In the genomic region with DNA sequence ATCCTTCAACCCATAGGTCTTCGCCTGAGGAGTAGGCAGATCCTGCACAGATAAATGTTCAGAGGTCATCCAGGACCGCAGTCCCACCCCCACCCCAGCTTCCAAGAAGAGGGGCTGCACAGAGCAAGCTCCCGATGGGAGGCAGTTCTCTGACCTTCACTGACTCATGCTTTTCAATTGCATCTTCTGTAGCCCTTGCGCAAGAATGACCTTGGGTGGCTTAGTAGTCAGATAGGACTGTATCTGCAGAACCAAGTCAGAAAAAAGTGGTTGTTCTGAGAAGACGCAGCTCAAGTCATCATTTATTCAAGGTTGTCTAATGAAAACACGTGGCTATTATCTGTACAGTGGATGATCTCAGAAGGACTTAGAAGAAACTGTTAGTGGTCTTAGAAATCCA, we compare ENCODE assay signal across 22 cellular contexts. TPM values are rescaled to one million over a fixed set of nuclear protein-coding genes. Genes with fewer than 3 reads are reported as not detected.
DNase-seq lines count a peak whose midpoint lies in the region; ATAC-seq and TF ChIP-seq lines count a peak whose summit lies in the region.
"Had no signal": no experiment of that assay in that cellular context is flagged by ENCODE, and none has a peak within 500 bp of the region (broad histone marks: within the 10 kb centered on the region; RNA-seq: fewer than 3 reads in every experiment).

No MANE protein-coding gene starts in this region.

- DNase-seq in AG20443 (ENCODE audit: low spot score) (peak; percentile 24), GM23248 (peak; percentile 59), NOMO-1 treated with DMSO at 0.1 percent for 48 hours (lab: John Stamatoyannopoulos, UW; ENCODE audit: unreplicated experiment) (peak; percentile 71), fibroblast of peridontal ligament (ENCODE audit: extremely low read depth) (peak; percentile 19)
- no peak for DNase-seq in activated naive CD8-positive, alpha-beta T cell treated with anti-CD3 and anti-CD28 coated beads for 36 hours
- no peak for DNase-seq in activated CD4-positive, alpha-beta T cell treated with anti-CD3 and anti-CD28 coated beads for 48 hours
- DNase-seq in CD4-positive, alpha-beta T cell = no peak
- DNase-seq: activated CD8-positive, alpha-beta memory T cell treated with anti-CD3 and anti-CD28 coated beads, Interleukin-2, amount 50 U/mL, for 48 hours; CD8-positive, alpha-beta T cell; DMS153; effector CD8-positive, alpha-beta T cell; GF-D8; MG63; nucleus accumbens; PC-3; SHP77 treated with DMSO at 0.1 percent for 48 hours; stimulated activated CD4-positive, alpha-beta T cell treated with anti-CD3 and anti-CD28 coated beads, Interleukin-2, amount 100 ng/mL, for 48 hours; stimulated activated naive CD4-positive, alpha-beta T cell had no signal

- intact Hi-C loops in CD4-positive, alpha-beta T cell (cut with DNase I, micrococcal nuclease) = no loop called here

- H3K27ac Mint-ChIP-seq in activated naive CD8-positive, alpha-beta T cell treated with anti-CD3 and anti-CD28 coated beads for 36 hours = no peak overlapping the region
- no peak overlapping the region for H3K27ac Mint-ChIP-seq in CD4-positive, alpha-beta T cell
- H3K27ac Mint-ChIP-seq in activated T-helper 17 cell treated with anti-CD3 and anti-CD28 coated beads, Interleukin-2, amount 50 U/mL, for 72 hours = no peak overlapping the region
- H3K27ac Mint-ChIP-seq: brain; CD8-positive, alpha-beta T cell; T-helper 1 cell treated with Interleukin-12 subunit alpha and Interleukin-12 subunit beta and Interleukin-4 antibody, amounts not matched to agents 30 μg/mL and 1 μg/mL, for 36 hours had no signal

- WGBS in GM23248 (ENCODE audit: low coverage in 1 of 2, low lambda C conversion rate in 2 of 2, missing lambda C conversion rate in 2 of 2), 2 experiments = 68 to 75% methylated on average over 6 of the region's 6 CpGs

- H3K4me3 ChIP-seq in GM23248 = no peak overlapping the region
- H3K4me3 ChIP-seq: MG63 had no signal

- no peaks in the 10 kb centered on the region for H3K36me3 Mint-ChIP-seq in activated naive CD8-positive, alpha-beta T cell treated with anti-CD3 and anti-CD28 coated beads for 36 hours
- no peaks in the 10 kb centered on the region for H3K36me3 Mint-ChIP-seq in CD4-positive, alpha-beta T cell (ENCODE audit: low read depth)
- no peaks in the 10 kb centered on the region for H3K36me3 Mint-ChIP-seq in activated T-helper 17 cell treated with anti-CD3 and anti-CD28 coated beads, Interleukin-2, amount 50 U/mL, for 72 hours (ENCODE audit: low read depth)
- H3K36me3 Mint-ChIP-seq: brain; CD8-positive, alpha-beta T cell had no signal

- no peak overlapping the region for H3K4me3 Mint-ChIP-seq in activated naive CD8-positive, alpha-beta T cell treated with anti-CD3 and anti-CD28 coated beads for 36 hours
- H3K4me3 Mint-ChIP-seq in CD4-positive, alpha-beta T cell = no peak overlapping the region
- H3K4me3 Mint-ChIP-seq in activated T-helper 17 cell treated with anti-CD3 and anti-CD28 coated beads, Interleukin-2, amount 50 U/mL, for 72 hours = no peak overlapping the region
- H3K4me3 Mint-ChIP-seq: brain; CD8-positive, alpha-beta T cell; T-helper 1 cell treated with Interleukin-12 subunit alpha and Interleukin-12 subunit beta and Interleukin-4 antibody, amounts not matched to agents 30 μg/mL and 1 μg/mL, for 36 hours had no signal

- no peaks in the 10 kb centered on the region for H3K4me1 ChIP-seq in GM23248 (ENCODE audit: insufficient read depth)

- H3K9me2 ChIP-seq in GM23248 (ENCODE audit: insufficient read depth) = no peaks in the 10 kb centered on the region

- TF ChIP-seq CTCF in CD4-positive, alpha-beta T cell (IDR thresholded peaks at IDR 0.05) = no peak

- no peak overlapping the region for H3K27ac ChIP-seq in GM23248
- no peak overlapping the region for H3K27ac ChIP-seq in CD4-positive, alpha-beta T cell (ENCODE audit: low read depth, low read length)

- no peaks in the 10 kb centered on the region for H3K79me2 ChIP-seq in GM23248 (ENCODE audit: insufficient read depth)

- no peak for ATAC-seq in CD4-positive, alpha-beta T cell (ENCODE audit: poor library complexity)
- no peak for ATAC-seq in activated T-helper 17 cell treated with anti-CD3 and anti-CD28 coated beads, Interleukin-2, amount 50 U/mL, for 72 hours (replicated peaks)
- ATAC-seq: CD8-positive, alpha-beta T cell; esophagus mucosa; PC-3 had no signal

- H3K36me3 ChIP-seq in GM23248 (ENCODE audit: low read depth) = no peaks in the 10 kb centered on the region
- H3K36me3 ChIP-seq: MG63 had no signal

- no peaks in the 10 kb centered on the region for H3K9me3 Mint-ChIP-seq in activated naive CD8-positive, alpha-beta T cell treated with anti-CD3 and anti-CD28 coated beads for 36 hours
- no peaks in the 10 kb centered on the region for H3K9me3 Mint-ChIP-seq in CD4-positive, alpha-beta T cell
- H3K9me3 Mint-ChIP-seq in activated T-helper 17 cell treated with anti-CD3 and anti-CD28 coated beads, Interleukin-2, amount 50 U/mL, for 72 hours = no peaks in the 10 kb centered on the region
- H3K9me3 Mint-ChIP-seq: brain; CD8-positive, alpha-beta T cell; T-helper 1 cell treated with Interleukin-12 subunit alpha and Interleukin-12 subunit beta and Interleukin-4 antibody, amounts not matched to agents 30 μg/mL and 1 μg/mL, for 36 hours had no signal

- no peaks in the 10 kb centered on the region for H3K9me3 ChIP-seq in GM23248 (ENCODE audit: low read depth)
- no peaks in the 10 kb centered on the region for H3K9me3 ChIP-seq in CD4-positive, alpha-beta T cell (ENCODE audit: control insufficient read depth, low read length)
- H3K9me3 ChIP-seq: MG63 had no signal

- H3K4me2 ChIP-seq in GM23248 (ENCODE audit: unreplicated experiment) = no peak overlapping the region

- H4K20me1 ChIP-seq in GM23248 (ENCODE audit: insufficient read depth) = no peaks in the 10 kb centered on the region

- H2AFZ ChIP-seq in GM23248 = no peak overlapping the region

- H3K4me1 Mint-ChIP-seq in activated naive CD8-positive, alpha-beta T cell treated with anti-CD3 and anti-CD28 coated beads for 36 hours = peaks cover 2% of the 10 kb centered on the region
- no peaks in the 10 kb centered on the region for H3K4me1 Mint-ChIP-seq in CD4-positive, alpha-beta T cell (ENCODE audit: low read depth)
- H3K4me1 Mint-ChIP-seq in activated T-helper 17 cell treated with anti-CD3 and anti-CD28 coated beads, Interleukin-2, amount 50 U/mL, for 72 hours = no peaks in the 10 kb centered on the region

- no peaks in the 10 kb centered on the region for H3F3A ChIP-seq in GM23248 (ENCODE audit: insufficient read depth)

- in situ Hi-C loops in GM23248 (cut with MboI) = no loop called here

- H3K9ac ChIP-seq in GM23248 = no peak overlapping the region

- H3K27me3 ChIP-seq in GM23248 (replicated peaks; ENCODE audit: insufficient read depth) = no peaks in the 10 kb centered on the region
- no peaks in the 10 kb centered on the region for H3K27me3 ChIP-seq in CD4-positive, alpha-beta T cell (ENCODE audit: control insufficient read depth, insufficient read depth, low read length)

- peaks cover 23% of the 10 kb centered on the region for H3K27me3 Mint-ChIP-seq in activated naive CD8-positive, alpha-beta T cell treated with anti-CD3 and anti-CD28 coated beads for 36 hours
- peaks cover under 1% of the 10 kb centered on the region for H3K27me3 Mint-ChIP-seq in CD4-positive, alpha-beta T cell
- no peaks in the 10 kb centered on the region for H3K27me3 Mint-ChIP-seq in activated T-helper 17 cell treated with anti-CD3 and anti-CD28 coated beads, Interleukin-2, amount 50 U/mL, for 72 hours

- CTCF ChIA-PET in CD4-positive, alpha-beta T cell (lab: Charles Lee) = interaction anchor here (0.7 kb wide), 1 partner anchor 530 kb away, joined by 3 read pairs; no protein-coding TSS in a partner anchor

- POLR2A ChIA-PET in CD4-positive, alpha-beta T cell (lab: Charles Lee) = no interaction called here

RNA-seq across cellular contexts. Expression of a gene that starts 16.4 kb away (rescaled TPM):
- total RNA-seq in GM23248 (2014; rRNA removed; shearing (Covaris generic)) = 14.8 and 21.4 TPM in 2 replicates
- 3.3 and 4.1 TPM in 2 replicates for polyA plus RNA-seq in GM23248 (2016; fragmentation: Nextera tagmentation; extraction: Ambion mirVana)
- total RNA-seq in activated naive CD8-positive, alpha-beta T cell treated with anti-CD3 and anti-CD28 coated beads for 36 hours = 10 to 100 TPM; 20.3 to 20.6 TPM
- total RNA-seq in CD4-positive, alpha-beta T cell = 10 to 100 TPM; 16.1 to 21.8 TPM
- 10 to 100 TPM; 41.7 to 78.3 TPM for total RNA-seq in activated T-helper 17 cell treated with anti-CD3 and anti-CD28 coated beads, Interleukin-2, amount 50 U/mL, for 72 hours

Comparison
In these comparisons a context has a peak if more than half of its experiments do, and no peak if none do; other contexts are left out.
1. DNase-seq: peak in AG20443 (single experiment), GM23248 (single experiment), NOMO-1 treated with DMSO at 0.1 percent for 48 hours (single experiment) and fibroblast of peridontal ligament (single experiment); none in activated naive CD8-positive, alpha-beta T cell treated with anti-CD3 and anti-CD28 coated beads for 36 hours (single experiment), activated CD4-positive, alpha-beta T cell treated with anti-CD3 and anti-CD28 coated beads for 48 hours (single experiment) and CD4-positive, alpha-beta T cell (0 of 10).